ENCODE assay signal across 8 cellular contexts in genomic region chr11:60193687-60194433, GRCh38. TPM values are rescaled to one million over a fixed set of nuclear protein-coding genes. Genes with fewer than 3 reads are reported as not detected.
A peak's percentile ranks its signal among the peaks of the same experiment; 100 is the strongest.
DNase-seq lines count a peak whose midpoint lies in the region; ATAC-seq and TF ChIP-seq lines count a peak whose summit lies in the region.

No MANE protein-coding gene starts in this region.

- no peak for DNase-seq in AG09309 (ENCODE audit: low read depth)
- DNase-seq in NCI-H69 (lab: John Stamatoyannopoulos, UW), result peak; percentile 60
- DNase-seq in activated CD8-positive, alpha-beta memory T cell treated with anti-CD3 and anti-CD28 coated beads for 1 hour (ENCODE audit: extremely low read depth in 1 of 2, low read depth in 1 of 2), result peak; percentile 3 to 28
- peak; percentile 66 to 72 for DNase-seq in erythroblast (lab: John Stamatoyannopoulos, UW)
- DNase-seq in nephron progenitor cell, result peak; percentile 51
- no peak for DNase-seq in type B pancreatic cell (ENCODE audit: extremely low spot score, unreplicated experiment)

- no peak for TF ChIP-seq POLR2A in erythroblast (IDR thresholded peaks at IDR 0.05; ENCODE audit: low read length)

- TF ChIP-seq CTCF in AG09309 (IDR thresholded peaks at IDR 0.05; ENCODE audit: control insufficient read depth, insufficient read depth, low read depth, low read length, missing control alignments), result peak; percentile 67
- peak; percentile 51 for TF ChIP-seq CTCF in nephron progenitor cell (IDR thresholded peaks at IDR 0.05)
- TF ChIP-seq CTCF in type B pancreatic cell (conservative IDR thresholded peaks at IDR 0.05), result peak; percentile 86

- H3K4me3 Mint-ChIP-seq in nephron progenitor cell (no peak overlapping the region), type B pancreatic cell (no peak overlapping the region)

- H3K4me1 Mint-ChIP-seq in nephron progenitor cell (peaks cover 21% of the 10 kb centered on the region), type B pancreatic cell (ENCODE audit: unreplicated experiment) (peaks cover 5% of the 10 kb centered on the region)

- H3K36me3 Mint-ChIP-seq in nephron progenitor cell (ENCODE audit: low read depth) (no peaks in the 10 kb centered on the region), type B pancreatic cell (no peaks in the 10 kb centered on the region)

- H3K27ac Mint-ChIP-seq in nephron progenitor cell (peak overlapping the region; percentile 13), type B pancreatic cell (no peak overlapping the region)

- H3K27me3 Mint-ChIP-seq in nephron progenitor cell (ENCODE audit: low read depth, poor library complexity) (peaks cover 3% of the 10 kb centered on the region), type B pancreatic cell (no peaks in the 10 kb centered on the region)

- H3K4me3 ChIP-seq in AG09309 (ENCODE audit: control insufficient read depth, low read depth, low read length), result no peak overlapping the region

- peak; percentile 94 for ATAC-seq in GM18511 (IDR thresholded peaks at IDR 0.05; ENCODE audit: unreplicated experiment)
- ATAC-seq in HG03097 (IDR thresholded peaks at IDR 0.05; ENCODE audit: low FRiP score, unreplicated experiment), result peak; percentile 86

- H3K9me3 Mint-ChIP-seq in nephron progenitor cell, result peaks cover 11% of the 10 kb centered on the region
- H3K9me3 Mint-ChIP-seq in type B pancreatic cell, result no peaks in the 10 kb centered on the region

RNA-seq across cellular contexts. Expression of gene MS4A6A, which starts 11.0 kb away (rescaled TPM):
- 4.2 TPM in 1 of 2 replicates, not detected in the other for total RNA-seq in type B pancreatic cell (ENCODE audit: low replicate concordance)

RNA-seq across cellular contexts. Expression of gene MS4A4E, which starts 49.1 kb away (rescaled TPM):
- 0.33 TPM in 1 of 2 replicates, not detected in the other for total RNA-seq in type B pancreatic cell (ENCODE audit: low replicate concordance)

Comparison
In these comparisons a context has a peak if more than half of its experiments do, and no peak if none do; other contexts are left out.
1. DNase-seq: peak in NCI-H69 (single experiment), activated CD8-positive, alpha-beta memory T cell treated with anti-CD3 and anti-CD28 coated beads for 1 hour (2 of 2), erythroblast (2 of 2) and nephron progenitor cell (single experiment); none in AG09309 (single experiment) and type B pancreatic cell (single experiment).
2. Peak in every context shown above with its lines, with median percentiles within 50 percentile points of each other: CTCF ChIP-seq.